Comparison of ENCODE assay signal across 8 cellular contexts in the genomic region with DNA sequence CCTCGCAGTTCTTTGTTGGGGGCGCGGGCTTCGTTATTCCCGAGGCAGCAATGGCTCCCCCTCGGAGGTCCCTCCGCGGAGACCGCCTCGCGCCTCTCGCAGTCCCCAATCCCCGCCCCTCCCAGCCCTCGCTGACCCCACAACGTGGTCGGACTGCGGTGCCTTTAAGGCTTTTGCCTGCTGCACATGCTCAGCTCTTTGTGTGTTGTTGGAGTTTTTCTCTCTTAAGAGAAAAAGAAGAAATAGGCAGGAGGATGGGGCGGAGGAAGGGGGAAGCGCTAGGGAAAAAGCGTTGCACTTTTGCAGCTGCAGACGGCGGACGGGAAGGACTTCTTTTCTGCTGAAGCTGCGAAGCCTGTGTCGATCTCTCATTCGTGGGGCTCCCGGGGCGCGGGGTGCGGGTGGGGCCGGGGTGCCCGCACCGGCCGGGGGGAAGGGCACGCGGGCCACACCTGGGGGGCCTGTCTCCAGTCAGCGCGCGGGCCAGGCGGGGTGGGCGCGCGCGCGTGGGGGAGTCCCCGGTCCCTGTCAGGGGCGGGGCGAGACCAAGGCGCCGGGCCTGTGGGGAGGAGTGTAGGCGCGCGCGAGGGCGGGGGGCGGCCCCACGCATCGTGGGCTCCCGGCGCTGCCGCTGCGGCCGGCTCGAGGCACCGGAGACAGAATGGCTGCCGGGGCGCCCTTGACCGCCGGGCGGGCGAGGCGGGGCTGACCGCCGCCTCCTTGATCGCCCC. TPM values are rescaled to one million over a fixed set of nuclear protein-coding genes. Genes with fewer than 3 reads are reported as not detected.
A peak's percentile ranks its signal among the peaks of the same experiment; 100 is the strongest.
DNase-seq lines count a peak whose midpoint lies in the region; ATAC-seq and TF ChIP-seq lines count a peak whose summit lies in the region.

No MANE protein-coding gene starts in this region.

- no peak overlapping the region for H4K91ac ChIP-seq in neuronal stem cell (ENCODE audit: low read depth, low read length, poor library complexity)

- peak overlapping the region; percentile 86 for H3K9ac ChIP-seq in neuronal stem cell (ENCODE audit: low read depth, low read length, poor library complexity)

- H3K18ac ChIP-seq in neuronal stem cell (ENCODE audit: low read length): peak overlapping the region; percentile 99

- peaks cover 55% of the 10 kb centered on the region for H3K27me3 Mint-ChIP-seq in activated T-cell treated with anti-CD3 and anti-CD28 coated beads, Interleukin-2, amount 50 U/mL, for 72 hours (ENCODE audit: low read depth)

- no peak overlapping the region for H4K8ac ChIP-seq in neuronal stem cell (ENCODE audit: low read depth, low read length)

- peaks cover 14% of the 10 kb centered on the region for H3K4me1 Mint-ChIP-seq in activated T-cell treated with anti-CD3 and anti-CD28 coated beads, Interleukin-2, amount 50 U/mL, for 72 hours (ENCODE audit: low read depth)

- peak overlapping the region; percentile 82 to 90 for H3K4me3 Mint-ChIP-seq in activated T-cell treated with anti-CD3 and anti-CD28 coated beads, Interleukin-2, amount 50 U/mL, for 72 hours

- H3K9me3 ChIP-seq in neuronal stem cell (replicated peaks in 1 of 2; ENCODE audit: control insufficient read depth in 2 of 2, insufficient read depth in 1 of 2, low read depth in 1 of 2, low read length in 2 of 2): no peaks in the 10 kb centered on the region

- peak overlapping the region; percentile 94 to 97 for H3K4me3 ChIP-seq in neuronal stem cell (ENCODE audit: low read length in 2 of 2)

- peak overlapping the region; percentile 89 for H2BK15ac ChIP-seq in neuronal stem cell (ENCODE audit: low read length)

- H3K9me3 Mint-ChIP-seq in activated T-cell treated with anti-CD3 and anti-CD28 coated beads, Interleukin-2, amount 50 U/mL, for 72 hours: no peaks in the 10 kb centered on the region

- peak overlapping the region; percentile 58 for H2BK12ac ChIP-seq in neuronal stem cell (ENCODE audit: low read length)

- no peak overlapping the region for H2BK120ac ChIP-seq in neuronal stem cell (ENCODE audit: low read depth, low read length)

- peak; percentile 68 for ATAC-seq in HG02571 (IDR thresholded peaks at IDR 0.05; ENCODE audit: unreplicated experiment)
- ATAC-seq in activated T-cell treated with anti-CD3 and anti-CD28 coated beads, Interleukin-2, amount 50 U/mL, for 72 hours (replicated peaks in 1 of 2): peak; percentile 82 to 88
- peak; percentile 61 for ATAC-seq in foreskin keratinocyte

- peaks cover 2% of the 10 kb centered on the region for H3K79me1 ChIP-seq in neuronal stem cell (ENCODE audit: low read depth, low read length)

- DNase-seq in SKM-1 treated with dmso at 0.1 percent for 144 hours (lab: John Stamatoyannopoulos, UW; ENCODE audit: unreplicated experiment): peak; percentile 30
- DNase-seq in SKM-1 (lab: John Stamatoyannopoulos, UW; ENCODE audit: unreplicated experiment): no peak
- DNase-seq in NCI-H1092 (lab: John Stamatoyannopoulos, UW): peak; percentile 44
- DNase-seq in activated T-cell treated with anti-CD3 and anti-CD28 coated beads, Interleukin-2, amount 50 U/mL, for 72 hours: peak; percentile 45 to 48
- DNase-seq in foreskin keratinocyte: peak in 1 of 2 donors; percentile 4
- peak; percentile 63 for DNase-seq in neuronal stem cell (ENCODE audit: low spot score)
- DNase-seq in inferior parietal cortex (ENCODE audit: extremely low spot score): no peak

- no peaks in the 10 kb centered on the region for H3K36me3 ChIP-seq in neuronal stem cell (replicated peaks in 1 of 2; ENCODE audit: control insufficient read depth in 2 of 2, insufficient read depth in 2 of 2, low read length in 2 of 2)

- H3K27ac ChIP-seq in foreskin keratinocyte (no peak overlapping the region), neuronal stem cell (replicated peaks; ENCODE audit: low read length) (peak overlapping the region; percentile 56)

- H3K27me3 ChIP-seq in foreskin keratinocyte (peaks cover 82% of the 10 kb centered on the region), neuronal stem cell (ENCODE audit: control insufficient read depth in 3 of 3, insufficient read depth in 3 of 3, low read depth in 1 of 3, low read length in 3 of 3) (peaks cover 0 to 16% (median 0%) of the 10 kb centered on the region in 3 experiments)

- H3K27ac Mint-ChIP-seq in activated T-cell treated with anti-CD3 and anti-CD28 coated beads, Interleukin-2, amount 50 U/mL, for 72 hours: no peak overlapping the region

- no peak overlapping the region for H3K4ac ChIP-seq in neuronal stem cell (ENCODE audit: low read length)

- peak overlapping the region; percentile 96 for H3K4me2 ChIP-seq in neuronal stem cell (ENCODE audit: insufficient read depth, low read length, poor library complexity, severe bottlenecking)

- peaks cover 3 to 4% of the 10 kb centered on the region in 2 donors for H3K36me3 Mint-ChIP-seq in activated T-cell treated with anti-CD3 and anti-CD28 coated beads, Interleukin-2, amount 50 U/mL, for 72 hours (ENCODE audit: insufficient read depth in 2 of 2)

- WGBS in neuronal stem cell (ENCODE audit: extremely low coverage in 2 of 2, insufficient read length in 2 of 2, insufficient replicate concordance in 1 of 2), 2 donors: no CpG with 5 or more reads among the region's 75 CpGs

- TF ChIP-seq CTCF in foreskin keratinocyte (conservative IDR thresholded peaks at IDR 0.05): no peak

- H3K14ac ChIP-seq in neuronal stem cell (ENCODE audit: low read length): no peak overlapping the region

- H2AFZ ChIP-seq in neuronal stem cell (ENCODE audit: low read length): peak overlapping the region; percentile 99

- H2BK5ac ChIP-seq in neuronal stem cell (ENCODE audit: low read length): peak overlapping the region; percentile 53

- no peak overlapping the region for H2AK5ac ChIP-seq in neuronal stem cell (ENCODE audit: low read depth, low read length)

- no peak overlapping the region for H3K23ac ChIP-seq in neuronal stem cell (ENCODE audit: low read depth, low read length, poor library complexity)

- H3K4me1 ChIP-seq in foreskin keratinocyte (no peaks in the 10 kb centered on the region), neuronal stem cell (ENCODE audit: control insufficient read depth in 2 of 2, insufficient read depth in 1 of 2, low read depth in 1 of 2, low read length in 2 of 2) (peaks cover 1 to 13% of the 10 kb centered on the region in 2 donors)

RNA-seq across cellular contexts. Expression of gene ATRNL1, which starts 0.4 kb away (rescaled TPM):
- under 1 TPM; 0.23 to 0.94 TPM for total RNA-seq in activated T-cell treated with anti-CD3 and anti-CD28 coated beads, Interleukin-2, amount 50 U/mL, for 72 hours
- 0.07 TPM in 1 of 2 replicates, not detected in the other for total RNA-seq in foreskin keratinocyte
- polyA plus RNA-seq in foreskin keratinocyte: 0.04 TPM in 1 of 2 replicates, not detected in the other
- 3.3 TPM for polyA plus RNA-seq in neuronal stem cell (2013, experiment 1 of 2)
- polyA plus RNA-seq in neuronal stem cell (2013, experiment 2 of 2): 3.3 TPM

Comparison
In these comparisons a context has a peak if more than half of its experiments do, and no peak if none do; other contexts are left out.
1. DNase-seq: peak in SKM-1 treated with dmso at 0.1 percent for 144 hours (single experiment), NCI-H1092 (single experiment), activated T-cell treated with anti-CD3 and anti-CD28 coated beads, Interleukin-2, amount 50 U/mL, for 72 hours (2 of 2) and neuronal stem cell (single experiment); none in SKM-1 (single experiment) and inferior parietal cortex (single experiment).
2. Peak in every context shown above with its lines, with median percentiles within 50 percentile points of each other: ATAC-seq.